2 cellular contexts compared by ENCODE assay signal in the genomic region with DNA sequence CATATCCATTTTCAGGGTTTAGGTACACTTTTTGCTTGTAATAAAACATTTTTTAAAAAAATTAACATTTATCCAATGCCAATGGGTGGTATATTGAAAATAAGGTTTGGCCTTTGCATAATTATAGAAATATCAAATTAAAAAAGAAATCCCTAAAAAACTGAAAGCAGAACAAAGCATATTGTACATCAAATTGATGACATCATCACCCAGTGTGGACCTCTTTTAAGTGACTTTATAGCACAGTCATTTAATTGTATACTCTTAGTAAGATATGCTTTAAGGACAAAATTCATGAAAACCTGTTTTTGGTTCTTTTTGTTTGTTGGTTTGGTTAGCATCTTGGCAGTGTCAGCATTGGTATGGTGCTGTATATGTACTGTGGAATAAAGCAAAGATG.
A peak's percentile ranks its signal among the peaks of the same experiment; 100 is the strongest.
TF ChIP-seq lines count a peak whose summit lies in the region.

No MANE protein-coding gene starts in this region.

TF ChIP-seq in IMR-90, 13 proteins besides CTCF, POLR2A, EP300 and RAD21:
- no peak for TF ChIP-seq MXI1 (IDR thresholded peaks at IDR 0.05; ENCODE audit: borderline replicate concordance, low read depth, low read length)

TF ChIP-seq in GM12878, 131 proteins besides CTCF, POLR2A, EP300 and RAD21:
- TF ChIP-seq ATF7 (IDR thresholded peaks at IDR 0.05; ENCODE audit: low read depth) (peak; percentile 50; the same call in 1 of the 2 replicates), HCFC1 (IDR thresholded peaks at IDR 0.05; ENCODE audit: low read length) (no peak)
